ENCODE assay signal across 11 cellular contexts in genomic region chr16:88870608-88871348, GRCh38. TPM values are rescaled to one million over a fixed set of nuclear protein-coding genes. Genes with fewer than 3 reads are reported as not detected.
DNase-seq lines count a peak whose midpoint lies in the region; ATAC-seq and TF ChIP-seq lines count a peak whose summit lies in the region.
"Had no signal": no experiment of that assay in that cellular context is flagged by ENCODE, and none has a peak within 500 bp of the region (broad histone marks: within the 10 kb centered on the region; RNA-seq: fewer than 3 reads in every experiment).

No MANE protein-coding gene starts in this region.

- intact Hi-C loops in left ventricle myocardium inferior (cut with micrococcal nuclease): no loop called here

- peak overlapping the region; percentile 77 for H3K4me2 ChIP-seq in BLaER1

- TF ChIP-seq CTCF in left ventricle myocardium inferior (IDR thresholded peaks at IDR 0.05; ENCODE audit: borderline replicate concordance) (no peak), type B pancreatic cell (conservative IDR thresholded peaks at IDR 0.05) (no peak)

- H3K27me3 ChIP-seq in BLaER1 (peaks cover 35% of the 10 kb centered on the region), left ventricle myocardium inferior (ENCODE audit: low read depth) (peaks cover 10% of the 10 kb centered on the region), HAP-1 (ENCODE audit: low read depth) (peaks cover 31% of the 10 kb centered on the region)

- peak; percentile 83 for DNase-seq in D341Med (ENCODE audit: low spot score)
- DNase-seq in NCI-H69 (lab: John Stamatoyannopoulos, UW): peak; percentile 26
- DNase-seq in left ventricle myocardium inferior: no peak
- no peak for DNase-seq in ecto neural progenitor cell (ENCODE audit: low spot score)
- no peak for DNase-seq in HAP-1 (ENCODE audit: low spot score in 2 of 2)
- DNase-seq in type B pancreatic cell (ENCODE audit: extremely low spot score, unreplicated experiment): no peak
- DNase-seq: NCI-H1048 had no signal

- H3K27ac Mint-ChIP-seq in type B pancreatic cell: no peak overlapping the region

- H3K36me3 ChIP-seq in BLaER1 (peaks cover 20% of the 10 kb centered on the region), left ventricle myocardium inferior (no peaks in the 10 kb centered on the region), HAP-1 (replicated peaks) (no peaks in the 10 kb centered on the region)

- H3K27ac ChIP-seq in BLaER1 (no peak overlapping the region), left ventricle myocardium inferior (replicated peaks) (peak overlapping the region; percentile 39)

- no peaks in the 10 kb centered on the region for H3K9me3 Mint-ChIP-seq in type B pancreatic cell

- H3K9me3 ChIP-seq in BLaER1 (no peaks in the 10 kb centered on the region), left ventricle myocardium inferior (replicated peaks) (no peaks in the 10 kb centered on the region), HAP-1 (no peaks in the 10 kb centered on the region)

- no peaks in the 10 kb centered on the region for H3K27me3 Mint-ChIP-seq in type B pancreatic cell

- in situ Hi-C loops in HAP-1 (cut with MboI; ENCODE audit: low sequenced_read_pairs): no loop called here

- no peaks in the 10 kb centered on the region for H3K4me1 Mint-ChIP-seq in type B pancreatic cell (ENCODE audit: unreplicated experiment)

- no peak for ATAC-seq in HG03097 (IDR thresholded peaks at IDR 0.05; ENCODE audit: low FRiP score, unreplicated experiment)

- H3K4me1 ChIP-seq in BLaER1 (peaks cover 55% of the 10 kb centered on the region), left ventricle myocardium inferior (peaks cover 18% of the 10 kb centered on the region), HAP-1 (no peaks in the 10 kb centered on the region)

- H3K36me3 Mint-ChIP-seq in type B pancreatic cell: no peaks in the 10 kb centered on the region

- 0 out of 2 replicates have a peak overlapping the region, but pooled peaks have one; percentile 18 for H3K4me3 ChIP-seq in BLaER1
- H3K4me3 ChIP-seq in left ventricle myocardium inferior: peak overlapping the region; percentile 46
- no peak overlapping the region for H3K4me3 ChIP-seq in HAP-1

- H4K20me1 ChIP-seq in BLaER1: peaks cover 65% of the 10 kb centered on the region

- no peak overlapping the region for H3K4me3 Mint-ChIP-seq in type B pancreatic cell

- H3K9ac ChIP-seq in BLaER1: no peak overlapping the region

RNA-seq across cellular contexts. Expression of gene PABPN1L, which starts 4.3 kb away (rescaled TPM):
- total RNA-seq in left ventricle myocardium inferior: not detected
- 0.31 TPM in 1 of 2 replicates, not detected in the other for total RNA-seq in type B pancreatic cell (ENCODE audit: low replicate concordance)
- total RNA-seq: chondrocyte, RPMI7951 had no signal

RNA-seq across cellular contexts. Expression of gene TRAPPC2L, which starts 13.9 kb away (rescaled TPM):
- total RNA-seq in left ventricle myocardium inferior (52.7 TPM), type B pancreatic cell (ENCODE audit: low replicate concordance) (80.4 and 91.4 TPM in 2 replicates)

RNA-seq across cellular contexts. Expression of gene GALNS, which starts 14.0 kb away (rescaled TPM):
- total RNA-seq in left ventricle myocardium inferior (15.5 TPM), type B pancreatic cell (ENCODE audit: low replicate concordance) (30.2 and 32.5 TPM in 2 replicates)

RNA-seq across cellular contexts. Expression of gene APRT, which starts 59.0 kb away (rescaled TPM):
- total RNA-seq in left ventricle myocardium inferior: 39.2 TPM
- total RNA-seq in type B pancreatic cell (ENCODE audit: low replicate concordance): 116 and 153 TPM in 2 replicates

Comparison
In these comparisons a context has a peak if more than half of its experiments do, and no peak if none do; other contexts are left out.
1. DNase-seq: peak in D341Med (single experiment) and NCI-H69 (single experiment); none in left ventricle myocardium inferior (single experiment), ecto neural progenitor cell (single experiment), HAP-1 (0 of 2) and type B pancreatic cell (single experiment).